In the genomic region with DNA sequence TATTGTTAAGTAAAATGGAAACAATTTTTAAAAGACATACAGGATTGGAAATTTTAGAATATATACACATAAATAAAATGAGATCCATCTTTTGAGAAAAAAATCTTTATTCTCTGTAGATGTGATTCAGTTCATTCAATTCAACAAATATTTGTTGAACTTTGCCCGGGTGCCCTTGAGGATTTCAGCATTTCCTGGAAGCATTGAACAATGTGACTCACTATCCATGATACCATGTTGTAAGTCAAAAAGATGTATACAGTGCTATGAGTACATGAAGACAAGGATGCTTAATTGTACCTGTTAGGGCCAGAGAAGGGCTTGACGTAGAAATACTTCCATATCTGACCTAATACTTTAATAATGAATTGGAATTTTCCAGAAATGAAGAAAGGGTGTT, we compare ENCODE assay signal across 19 cellular contexts.
"Had no signal": no experiment of that assay in that cellular context is flagged by ENCODE, and none has a peak within 500 bp of the region (broad histone marks: within the 10 kb centered on the region; RNA-seq: fewer than 3 reads in every experiment).

No MANE protein-coding gene starts in this region.

- ATAC-seq: left lobe of liver; mucosa of descending colon; naive thymus-derived CD8-positive, alpha-beta T cell; stimulated activated memory B cell treated with anti-CD40 and anti-IgM and Interleukin-4, amounts not matched to agents 10 μg/mL and 1 μg/mL and 100 μg/mL, for 72 hours; T-cell had no signal

- H3K4me1 ChIP-seq: heart right ventricle, spleen had no signal

- H3K27me3 ChIP-seq: heart right ventricle, neutrophil, spleen had no signal

- H3K9me3 ChIP-seq: heart right ventricle, mucosa of descending colon, neutrophil, spleen had no signal

- H3K4me3 ChIP-seq: heart right ventricle, mucosa of descending colon, spleen had no signal

- DNase-seq: activated CD4-positive, alpha-beta memory T cell treated with anti-CD3 and anti-CD28 coated beads for 36 hours; activated gamma-delta T cell treated with Interleukin-2 at 50 U/mL for 16 hours; activated naive CD8-positive, alpha-beta T cell treated with anti-CD3 and anti-CD28 coated beads for 36 hours; activated T-cell treated with anti-CD3 and anti-CD28 coated beads, Interleukin-2, amount 50 U/mL, for 48 hours; aorta; caudate nucleus; effector memory CD4-positive, alpha-beta T cell; heart right ventricle; islet precursor cell; naive thymus-derived CD8-positive, alpha-beta T cell; posterior cingulate gyrus; spleen; stimulated activated CD4-positive, alpha-beta T cell treated with anti-CD3 and anti-CD28 coated beads, Interleukin-1b, Interleukin-23, amount 100 ng/mL, for 48 hours; T-cell had no signal

- H3K27ac ChIP-seq: heart right ventricle, neutrophil, VCaP had no signal

- H3K36me3 ChIP-seq: heart right ventricle, neutrophil, spleen had no signal
